29 cellular contexts compared by ENCODE assay signal in genomic region chr14:24106672-24107271, GRCh38. TPM values are rescaled to one million over a fixed set of nuclear protein-coding genes. Genes with fewer than 3 reads are reported as not detected.
"Had no signal": no experiment of that assay in that cellular context is flagged by ENCODE, and none has a peak within 500 bp of the region (broad histone marks: within the 10 kb centered on the region; RNA-seq: fewer than 3 reads in every experiment).

No MANE protein-coding gene starts in this region.

- DNase-seq: activated CD4-positive, alpha-beta T cell treated with anti-CD3 and anti-CD28 coated beads for 4 hours; activated CD4-positive, alpha-beta T cell treated with anti-CD3 and anti-CD28 coated beads, Interleukin-2, amount 50 U/mL, for 4 hours; activated effector memory CD4-positive, alpha-beta T cell treated with anti-CD3 and anti-CD28 coated beads, Interleukin-2, amount 50 U/mL, for 16 hours; activated naive CD4-positive, alpha-beta T cell treated with anti-CD3 and anti-CD28 coated beads for 36 hours; activated T-cell treated with anti-CD3 and anti-CD28 coated beads for 4 hours; amniotic stem cell; brain microvascular endothelial cell; cortex of kidney; head of caudate nucleus; hippocampal formation; left cardiac atrium; left ventricle myocardium superior; mucosa of descending colon; right cardiac atrium; stimulated activated CD4-positive, alpha-beta T cell treated with anti-CD3 and anti-CD28 coated beads, Interleukin-4, amount 100 ng/mL, for 1 hour; T-helper 9 cell; uterus had no signal

- H3K4me1 ChIP-seq: uterus had no signal

- H3K9me3 ChIP-seq: mucosa of descending colon, thoracic aorta, uterus had no signal

- H3K27me3 Mint-ChIP-seq: natural killer cell treated with Interleukin-12 subunit alpha and Interleukin-12 subunit beta and Interleukin-15 and Interleukin-18, amount 100 ng/mL, for 72 hours; stimulated activated naive CD8-positive, alpha-beta T cell treated with anti-CD3 and anti-CD28 coated beads, Interleukin-15, Interleukin-2, amounts not matched to agents 100 ng/mL and 50 ng/mL, for 24 hours; type B pancreatic cell had no signal

- H3K27ac Mint-ChIP-seq: activated naive CD4-positive, alpha-beta T cell treated with anti-CD3 and anti-CD28 coated beads for 36 hours; natural killer cell treated with Interleukin-12 subunit alpha and Interleukin-12 subunit beta and Interleukin-15 and Interleukin-18, amount 100 ng/mL, for 72 hours; type B pancreatic cell had no signal

- FAIRE-seq: astrocyte, keratinocyte, TTC549 had no signal

- H3K4me3 ChIP-seq: mucosa of descending colon, thoracic aorta, uterus had no signal

- H3K36me3 ChIP-seq: brain microvascular endothelial cell, thoracic aorta, uterus had no signal

- ATAC-seq: esophagus mucosa; left cardiac atrium; left ventricle myocardium superior; mucosa of descending colon; natural killer cell treated with Interleukin-12 subunit alpha and Interleukin-12 subunit beta and Interleukin-15 and Interleukin-18, amount 100 ng/mL, for 72 hours had no signal

- H3K9me3 Mint-ChIP-seq: activated naive CD4-positive, alpha-beta T cell treated with anti-CD3 and anti-CD28 coated beads for 36 hours; natural killer cell treated with Interleukin-12 subunit alpha and Interleukin-12 subunit beta and Interleukin-15 and Interleukin-18, amount 100 ng/mL, for 72 hours; stimulated activated naive CD8-positive, alpha-beta T cell treated with anti-CD3 and anti-CD28 coated beads, Interleukin-15, Interleukin-2, amounts not matched to agents 100 ng/mL and 50 ng/mL, for 24 hours; type B pancreatic cell had no signal

- H3K27me3 ChIP-seq: brain microvascular endothelial cell, uterus had no signal

- H3K27ac ChIP-seq: brain microvascular endothelial cell, thoracic aorta, uterus, VCaP had no signal

- H3K4me3 Mint-ChIP-seq: activated naive CD4-positive, alpha-beta T cell treated with anti-CD3 and anti-CD28 coated beads for 36 hours; activated T-helper 1 cell treated with anti-CD3 and anti-CD28 coated beads, Interleukin-12 subunit alpha, Interleukin-12 subunit beta, Interleukin-2, Interleukin-4 antibody, amounts not matched to agents 30 ng/mL and 10 ng/mL and 1 ng/mL, durations not matched to agents 14 hours and 24 hours and 36 hours; natural killer cell treated with Interleukin-12 subunit alpha and Interleukin-12 subunit beta and Interleukin-15 and Interleukin-18, amount 100 ng/mL, for 72 hours; stimulated activated naive CD8-positive, alpha-beta T cell treated with anti-CD3 and anti-CD28 coated beads, Interleukin-15, Interleukin-2, amounts not matched to agents 100 ng/mL and 50 ng/mL, for 24 hours; T-helper 1 cell treated with Interleukin-12 subunit alpha and Interleukin-12 subunit beta and Interleukin-4 antibody, amounts not matched to agents 30 μg/mL and 1 μg/mL, for 36 hours; type B pancreatic cell had no signal

RNA-seq across cellular contexts. Expression of gene FITM1, which starts 23.7 kb away (rescaled TPM):
- total RNA-seq: endothelial cell of umbilical vein had no signal
- polyA plus RNA-seq: keratinocyte had no signal
